In genomic region chr17:55155867-55156560, GRCh38 we compare ENCODE assay signal across 17 cellular contexts.
DNase-seq lines count a peak whose midpoint lies in the region; ATAC-seq and TF ChIP-seq lines count a peak whose summit lies in the region.
"Had no signal": no experiment of that assay in that cellular context is flagged by ENCODE, and none has a peak within 500 bp of the region (broad histone marks: within the 10 kb centered on the region; RNA-seq: fewer than 3 reads in every experiment).

No MANE protein-coding gene starts in this region.

- H3K27me3 Mint-ChIP-seq in HFFc6 (ENCODE audit: insufficient read depth), result no peaks in the 10 kb centered on the region
- H3K27me3 Mint-ChIP-seq: CD4-positive, CD25-positive, alpha-beta regulatory T cell had no signal

- no peak overlapping the region for H3K27ac Mint-ChIP-seq in HFFc6
- H3K27ac Mint-ChIP-seq: GM23338 had no signal

- POLR2A ChIA-PET in A673 (lab: Charles Lee; ENCODE audit: low non-redundant PET), result no interaction called here

- H3K9me3 ChIP-seq in A673 (ENCODE audit: low read depth, low read length, poor library complexity, severe bottlenecking) (no peaks in the 10 kb centered on the region), uterus (no peaks in the 10 kb centered on the region)
- H3K9me3 ChIP-seq: HAP-1 had no signal

- H3K4me3 Mint-ChIP-seq in HFFc6, result no peak overlapping the region
- H3K4me3 Mint-ChIP-seq: CD4-positive, CD25-positive, alpha-beta regulatory T cell; GM23338 had no signal

- peak overlapping the region; percentile 16 for H3K27ac ChIP-seq in A673 (ENCODE audit: low read depth, low read length, poor library complexity, severe bottlenecking)
- H3K27ac ChIP-seq in uterus, result no peak overlapping the region

- H3K4me3 ChIP-seq in A673 (ENCODE audit: low read depth, low read length, poor library complexity, severe bottlenecking) (no peak overlapping the region), uterus (no peak overlapping the region)
- H3K4me3 ChIP-seq: GM23338, HAP-1 had no signal

- DNase-seq in A673 (ENCODE audit: low spot score) (no peak), DMS 273 (lab: John Stamatoyannopoulos, UW; ENCODE audit: unreplicated experiment) (peak; percentile 45), NCI-H82 treated with DMSO at 0.1 percent for 48 hours (lab: John Stamatoyannopoulos, UW; ENCODE audit: unreplicated experiment) (peak; percentile 78), left lobe of liver (ENCODE audit: low spot score) (no peak), HFFc6 (no peak), uterus (no peak)
- DNase-seq: CD4-positive, CD25-positive, alpha-beta regulatory T cell; GF-D8; KG1; NCI-H187; NCI-H345; NCI-H526; T-helper 1 cell had no signal

- no TSS peak for BruUV-seq in A673 (replicated peaks; lab: Mats Ljungman, UMichigan)

- H3K27me3 ChIP-seq in A673 (replicated peaks; ENCODE audit: insufficient read depth, low read depth, low read length, poor library complexity) (no peaks in the 10 kb centered on the region), uterus (no peaks in the 10 kb centered on the region)

- H3K36me3 ChIP-seq in A673 (ENCODE audit: insufficient read depth, low read length, poor library complexity, severe bottlenecking), result no peaks in the 10 kb centered on the region
- H3K36me3 ChIP-seq in uterus, result no peaks in the 10 kb centered on the region
- H3K36me3 ChIP-seq: HAP-1 had no signal

- no peak for TF ChIP-seq POLR2A in uterus (IDR thresholded peaks at IDR 0.05)

- no peak for TF ChIP-seq CTCF in A673 (conservative IDR thresholded peaks at IDR 0.05; ENCODE audit: low read depth, low read length)
- no peak for TF ChIP-seq CTCF in HFFc6 (IDR thresholded peaks at IDR 0.05)
- TF ChIP-seq CTCF in uterus (IDR thresholded peaks at IDR 0.05), result no peak

- ATAC-seq in left lobe of liver (peak; percentile 39), HG03025 (IDR thresholded peaks at IDR 0.05; ENCODE audit: low FRiP score, unreplicated experiment) (no peak)
- ATAC-seq: GM23338, Panc1 had no signal

- H3K9me3 Mint-ChIP-seq in HFFc6, result no peaks in the 10 kb centered on the region
- H3K9me3 Mint-ChIP-seq: CD4-positive, CD25-positive, alpha-beta regulatory T cell; GM23338 had no signal

- H3K4me1 Mint-ChIP-seq in HFFc6 (ENCODE audit: low read depth), result peaks cover 36% of the 10 kb centered on the region
- H3K4me1 Mint-ChIP-seq: CD4-positive, CD25-positive, alpha-beta regulatory T cell; GM23338 had no signal

- peaks cover 34% of the 10 kb centered on the region for H3K4me1 ChIP-seq in A673 (ENCODE audit: insufficient read depth, low read length, poor library complexity, severe bottlenecking)
- H3K4me1 ChIP-seq in uterus, result no peaks in the 10 kb centered on the region

- peaks cover 4% of the 10 kb centered on the region; the same call in 1 of the 2 replicates for H3K36me3 Mint-ChIP-seq in HFFc6 (ENCODE audit: low read depth)

- intact Hi-C loops in A673 (cut with micrococcal nuclease; ENCODE audit: unreplicated experiment) (no loop called here), uterus (cut with DNase I; ENCODE audit: low total_unique reads) (no loop called here)

- CTCF ChIA-PET in A673 (lab: Charles Lee), result no interaction called here

Comparison
In these comparisons a context has a peak if more than half of its experiments do, and no peak if none do; other contexts are left out.
1. DNase-seq: peak in DMS 273 (single experiment) and NCI-H82 treated with DMSO at 0.1 percent for 48 hours (single experiment); none in A673 (single experiment), left lobe of liver (single experiment), HFFc6 (single experiment) and uterus (0 of 2).